8 cellular contexts compared by ENCODE assay signal in genomic region chr11:64867748-64868462, GRCh38. TPM values are rescaled to one million over a fixed set of nuclear protein-coding genes. Genes with fewer than 3 reads are reported as not detected.
DNase-seq lines count a peak whose midpoint lies in the region; ATAC-seq, FAIRE-seq and TF ChIP-seq lines count a peak whose summit lies in the region.

No MANE protein-coding gene starts in this region.

- peaks cover 94% of the 10 kb centered on the region for H3K79me2 ChIP-seq in PC-3 (ENCODE audit: low read length)

- H3K27me3 Mint-ChIP-seq in CD8-positive, alpha-beta T cell (ENCODE audit: low read depth): no peaks in the 10 kb centered on the region
- no peaks in the 10 kb centered on the region for H3K27me3 Mint-ChIP-seq in chondrocyte (ENCODE audit: low read depth)

- no peak overlapping the region for H3K27ac ChIP-seq in CD8-positive, alpha-beta T cell (ENCODE audit: low read depth, low read length)
- peak overlapping the region; percentile 81 for H3K27ac ChIP-seq in PC-3 (ENCODE audit: low read length)
- H3K27ac ChIP-seq in psoas muscle: peak overlapping the region; percentile 98

- peaks cover 96% of the 10 kb centered on the region for H3K4me1 ChIP-seq in CD8-positive, alpha-beta T cell (ENCODE audit: insufficient read depth, low read length)
- peaks cover 79% of the 10 kb centered on the region for H3K4me1 ChIP-seq in PC-3 (ENCODE audit: insufficient read depth, low read length)
- peaks cover 89% of the 10 kb centered on the region for H3K4me1 ChIP-seq in psoas muscle

- no TSS peak for BruUV-seq in PC-3 (replicated peaks; lab: Mats Ljungman, UMichigan)

- ATAC-seq in CD8-positive, alpha-beta T cell: no peak
- 0 out of 2 replicates have a peak, but pooled peaks have one; percentile 1 for ATAC-seq in PC-3
- ATAC-seq in psoas muscle: no peak
- ATAC-seq in HG03039 (IDR thresholded peaks at IDR 0.05; ENCODE audit: unreplicated experiment): no peak

- peaks cover 55% of the 10 kb centered on the region for H3K36me3 Mint-ChIP-seq in CD8-positive, alpha-beta T cell
- H3K36me3 Mint-ChIP-seq in chondrocyte (ENCODE audit: low read depth): peaks cover 15% of the 10 kb centered on the region

- H3K4me2 ChIP-seq in PC-3 (ENCODE audit: low read length): peak overlapping the region; percentile 69

- FAIRE-seq in RCC 7860 (lab: Jason Lieb, UNC): no peak

- no peak for DNase-seq in CD8-positive, alpha-beta T cell
- DNase-seq in PC-3 (peak; percentile 78), chondrocyte (ENCODE audit: low spot score) (no peak), psoas muscle (no peak), RCC 7860 (ENCODE audit: low spot score) (no peak), NCI-H2196 (lab: John Stamatoyannopoulos, UW; ENCODE audit: unreplicated experiment) (no peak), NCI-H748 (lab: John Stamatoyannopoulos, UW; ENCODE audit: unreplicated experiment) (no peak)

- H3K27me3 ChIP-seq in CD8-positive, alpha-beta T cell (ENCODE audit: insufficient read depth, low read length): no peaks in the 10 kb centered on the region
- H3K27me3 ChIP-seq in PC-3 (ENCODE audit: low read length): no peaks in the 10 kb centered on the region
- H3K27me3 ChIP-seq in psoas muscle (ENCODE audit: insufficient read depth in 3 of 3, low read length in 2 of 3): no peaks in the 10 kb centered on the region

- peak overlapping the region; percentile 50 for H3K9ac ChIP-seq in PC-3 (ENCODE audit: low read length)

- peaks cover 54% of the 10 kb centered on the region; the same call in 1 of the 2 replicates for H4K20me1 ChIP-seq in PC-3 (ENCODE audit: low read length)

- no peak overlapping the region for H3K4me3 ChIP-seq in CD8-positive, alpha-beta T cell (ENCODE audit: low read depth, low read length)
- H3K4me3 ChIP-seq in PC-3 (ENCODE audit: low read length): peak overlapping the region; percentile 31; the same call in 1 of the 2 replicates
- no peak overlapping the region for H3K4me3 ChIP-seq in psoas muscle

- H3K4me3 Mint-ChIP-seq in CD8-positive, alpha-beta T cell: peak overlapping the region; percentile 75
- no peak overlapping the region for H3K4me3 Mint-ChIP-seq in chondrocyte (ENCODE audit: unreplicated experiment)

- H3K9me2 ChIP-seq in PC-3 (replicated peaks; ENCODE audit: low read length): no peaks in the 10 kb centered on the region

- no peak for TF ChIP-seq CTCF in CD8-positive, alpha-beta T cell (IDR thresholded peaks at IDR 0.05)
- TF ChIP-seq CTCF in PC-3 (conservative IDR thresholded peaks at IDR 0.05; ENCODE audit: low read depth, low read length): no peak
- TF ChIP-seq CTCF in chondrocyte (IDR thresholded peaks at IDR 0.05): no peak
- TF ChIP-seq CTCF in psoas muscle (IDR thresholded peaks at IDR 0.05): no peak

- CTCF ChIA-PET in CD8-positive, alpha-beta T cell (lab: Charles Lee): interaction anchor here (0.6 to 35.6 kb wide), 3 partner anchors 16 to 120 kb away, joined by 3 to 1398 read pairs (median 397); partner anchors contain the start of genes CDC42BPG and EHD1
- CTCF ChIA-PET in PC-3 (lab: Charles Lee): interaction anchor here (1.3 to 3.3 kb wide), 2 partner anchors 9 to 19 kb away, joined by 6 to 20 read pairs; no protein-coding TSS in a partner anchor

- no peak overlapping the region for H2AFZ ChIP-seq in PC-3 (ENCODE audit: low read length)

- H3K36me3 ChIP-seq in CD8-positive, alpha-beta T cell (ENCODE audit: insufficient read depth, low read length): peaks cover 19% of the 10 kb centered on the region
- H3K36me3 ChIP-seq in PC-3 (ENCODE audit: low read depth, low read length) (peaks cover 34% of the 10 kb centered on the region), psoas muscle (ENCODE audit: insufficient read depth in 1 of 2, low read depth in 1 of 2) (peaks cover 0 to 10% of the 10 kb centered on the region in 2 donors)

- WGBS in psoas muscle, 3 donors: 73 to 84% (median 78%) methylated on average over 27 to 28 of the region's 28 CpGs

- POLR2A ChIA-PET in CD8-positive, alpha-beta T cell (lab: Charles Lee): interaction anchor here (2.3 to 4.5 kb wide), 3 partner anchors 11 to 26 kb away, joined by 6 to 133 read pairs (median 48); partner anchors contain the start of gene EHD1
- POLR2A ChIA-PET in PC-3 (lab: Charles Lee; ENCODE audit: unreplicated experiment): interaction anchor here (0.7 to 2.3 kb wide), 4 partner anchors 8 to 13 kb away, joined by 3 to 23 read pairs (median 8); no protein-coding TSS in a partner anchor

- H3K9me3 ChIP-seq in CD8-positive, alpha-beta T cell (ENCODE audit: low read length): no peaks in the 10 kb centered on the region
- H3K9me3 ChIP-seq in PC-3 (ENCODE audit: low read length) (no peaks in the 10 kb centered on the region), psoas muscle (no peaks in the 10 kb centered on the region)

- peaks cover 92% of the 10 kb centered on the region for H3K4me1 Mint-ChIP-seq in CD8-positive, alpha-beta T cell (ENCODE audit: low read depth)
- peaks cover 92% of the 10 kb centered on the region for H3K4me1 Mint-ChIP-seq in chondrocyte (ENCODE audit: low read depth)

- intact Hi-C loops in CD8-positive, alpha-beta T cell (cut with DNase I, micrococcal nuclease): no loop called here
- intact Hi-C loops in PC-3 (cut with micrococcal nuclease) (no loop called here), psoas muscle (cut with DNase I) (no loop called here)

- peak overlapping the region; percentile 92 for H3K27ac Mint-ChIP-seq in CD8-positive, alpha-beta T cell
- peak overlapping the region; percentile 81 for H3K27ac Mint-ChIP-seq in chondrocyte (ENCODE audit: unreplicated experiment)

- H3K9me3 Mint-ChIP-seq in CD8-positive, alpha-beta T cell: no peaks in the 10 kb centered on the region
- peaks cover 4% of the 10 kb centered on the region for H3K9me3 Mint-ChIP-seq in chondrocyte (ENCODE audit: low read depth)

- peaks cover 20% of the 10 kb centered on the region for H3F3A ChIP-seq in PC-3 (ENCODE audit: low read length, unreplicated experiment)

RNA-seq across cellular contexts. Expression of gene EHD1, which starts 10.5 kb away (rescaled TPM):
- 100 to 1,000 TPM; 187 to 212 TPM for total RNA-seq in CD8-positive, alpha-beta T cell
- total RNA-seq in PC-3 (2014; rRNA removed) (340 and 370 TPM in 2 replicates), chondrocyte (78.9 to 129 TPM (median 111 TPM) in 3 replicates), psoas muscle (10 to 100 TPM; 34.7 to 71.0 (median 61.1) TPM)
- polyA plus RNA-seq in psoas muscle: 100 to 1,000 TPM in 1 of 3 donors, 10 to 100 TPM in 2; 23.5 to 174 (median 30.9) TPM

RNA-seq across cellular contexts. Expression of gene CDC42BPG, which starts 23.5 kb away (rescaled TPM):
- 1 to 10 TPM; 6.5 to 7.9 TPM for total RNA-seq in CD8-positive, alpha-beta T cell
- total RNA-seq in PC-3 (2014; rRNA removed) (14.5 and 30.5 TPM in 2 replicates), chondrocyte (0.17 to 0.46 TPM (median 0.35 TPM) in 3 replicates), psoas muscle (1 to 10 TPM in 1 of 4 donors, under 1 TPM in 2, not detected in 1; 0.05 to 2.2 (median 0.08) TPM)
- under 1 TPM; 0.04 to 0.06 (median 0.05) TPM for polyA plus RNA-seq in psoas muscle

RNA-seq across cellular contexts. Expression of gene ATG2A, which starts 49.1 kb away (rescaled TPM):
- total RNA-seq in CD8-positive, alpha-beta T cell: 100 to 1,000 TPM; 285 to 311 TPM
- total RNA-seq in PC-3 (2014; rRNA removed) (45.6 and 51.4 TPM in 2 replicates), chondrocyte (15.2 to 21.9 TPM (median 16.3 TPM) in 3 replicates), psoas muscle (10 to 100 TPM; 19.5 to 21.6 (median 20.6) TPM)
- 10 to 100 TPM; 11.0 to 17.9 (median 15.4) TPM for polyA plus RNA-seq in psoas muscle

RNA-seq across cellular contexts. Expression of gene PPP2R5B, which starts 56.6 kb away (rescaled TPM):
- total RNA-seq in CD8-positive, alpha-beta T cell: 10 to 100 TPM; 14.8 to 18.0 TPM
- total RNA-seq in PC-3 (2014; rRNA removed) (24.9 and 31.3 TPM in 2 replicates), chondrocyte (21.7 to 33.2 TPM (median 29.3 TPM) in 3 replicates), psoas muscle (10 to 100 TPM; 13.2 to 21.9 (median 18.1) TPM)
- 10 to 100 TPM; 14.9 to 36.1 (median 16.8) TPM for polyA plus RNA-seq in psoas muscle

RNA-seq across cellular contexts. Expression of gene MEN1, which starts 57.6 kb away (rescaled TPM):
- 10 to 100 TPM; 17.6 to 19.1 TPM for total RNA-seq in CD8-positive, alpha-beta T cell
- total RNA-seq in PC-3 (2014; rRNA removed) (46.1 and 54.1 TPM in 2 replicates), chondrocyte (19.5 to 26.4 TPM (median 20.4 TPM) in 3 replicates), psoas muscle (10 to 100 TPM in 2 of 4 donors, 1 to 10 TPM in 2; 7.2 to 13.5 (median 10.3) TPM)
- 10 to 100 TPM in 2 of 3 donors, 1 to 10 TPM in 1; 8.7 to 21.2 (median 12.9) TPM for polyA plus RNA-seq in psoas muscle
